1 cellular context compared by ENCODE assay signal in the genomic region with DNA sequence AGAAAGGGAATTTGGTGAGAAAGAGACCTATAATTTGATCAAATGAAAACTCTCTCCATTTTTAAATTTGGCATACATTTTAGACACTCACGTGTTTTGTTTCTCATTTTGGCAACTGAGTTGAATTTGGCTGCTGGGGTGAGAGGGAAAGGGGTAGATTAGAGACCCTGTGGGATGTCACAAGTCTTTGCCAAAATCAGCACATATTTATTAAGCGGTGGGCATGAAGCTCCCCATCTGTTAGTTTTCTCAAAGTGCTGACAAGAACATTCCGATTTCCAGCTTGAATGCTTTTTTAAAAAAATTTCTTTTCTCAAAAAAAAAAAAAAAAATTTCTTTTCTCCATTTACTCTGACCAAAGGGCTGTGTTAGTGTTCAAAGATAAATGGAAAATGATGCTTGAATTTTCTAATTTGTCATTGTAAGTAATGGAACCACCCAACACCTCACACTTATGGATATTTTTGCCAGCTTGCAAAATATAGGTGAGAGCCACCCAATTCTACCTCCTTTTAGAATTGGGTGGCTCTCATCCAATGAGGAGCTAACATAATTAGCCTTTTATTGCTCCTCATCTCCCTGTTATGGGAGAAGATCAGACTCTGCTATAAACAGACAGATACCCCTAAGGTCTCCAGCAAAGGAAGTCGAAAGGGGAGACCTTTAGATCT.
TF ChIP-seq lines count a peak whose summit lies in the region.

No MANE protein-coding gene starts in this region.

TF ChIP-seq in SK-N-SH treated with all-trans-retinoic acid at 6 μM for 48 hours, 23 proteins besides CTCF, POLR2A, EP300 and RAD21 (continued from another document):
- TF ChIP-seq SNAI2 (CRISPR knock-in tag; IDR thresholded peaks at IDR 0.05) = no peak
- TF ChIP-seq, protein P1, sequence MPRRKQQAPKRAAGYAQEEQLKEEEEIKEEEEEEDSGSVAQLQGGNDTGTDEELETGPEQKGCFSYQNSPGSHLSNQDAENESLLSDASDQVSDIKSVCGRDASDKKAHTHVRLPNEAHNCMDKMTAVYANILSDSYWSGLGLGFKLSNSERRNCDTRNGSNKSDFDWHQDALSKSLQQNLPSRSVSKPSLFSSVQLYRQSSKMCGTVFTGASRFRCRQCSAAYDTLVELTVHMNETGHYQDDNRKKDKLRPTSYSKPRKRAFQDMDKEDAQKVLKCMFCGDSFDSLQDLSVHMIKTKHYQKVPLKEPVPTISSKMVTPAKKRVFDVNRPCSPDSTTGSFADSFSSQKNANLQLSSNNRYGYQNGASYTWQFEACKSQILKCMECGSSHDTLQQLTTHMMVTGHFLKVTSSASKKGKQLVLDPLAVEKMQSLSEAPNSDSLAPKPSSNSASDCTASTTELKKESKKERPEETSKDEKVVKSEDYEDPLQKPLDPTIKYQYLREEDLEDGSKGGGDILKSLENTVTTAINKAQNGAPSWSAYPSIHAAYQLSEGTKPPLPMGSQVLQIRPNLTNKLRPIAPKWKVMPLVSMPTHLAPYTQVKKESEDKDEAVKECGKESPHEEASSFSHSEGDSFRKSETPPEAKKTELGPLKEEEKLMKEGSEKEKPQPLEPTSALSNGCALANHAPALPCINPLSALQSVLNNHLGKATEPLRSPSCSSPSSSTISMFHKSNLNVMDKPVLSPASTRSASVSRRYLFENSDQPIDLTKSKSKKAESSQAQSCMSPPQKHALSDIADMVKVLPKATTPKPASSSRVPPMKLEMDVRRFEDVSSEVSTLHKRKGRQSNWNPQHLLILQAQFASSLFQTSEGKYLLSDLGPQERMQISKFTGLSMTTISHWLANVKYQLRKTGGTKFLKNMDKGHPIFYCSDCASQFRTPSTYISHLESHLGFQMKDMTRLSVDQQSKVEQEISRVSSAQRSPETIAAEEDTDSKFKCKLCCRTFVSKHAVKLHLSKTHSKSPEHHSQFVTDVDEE (CRISPR knock-in tag; IDR thresholded peaks at IDR 0.05) = no peak
- TF ChIP-seq ZC3H10 (CRISPR knock-in tag; IDR thresholded peaks at IDR 0.05) = no peak
- TF ChIP-seq ZFP30 (CRISPR knock-in tag; IDR thresholded peaks at IDR 0.05) = no peak
- TF ChIP-seq GLIS3 (CRISPR knock-in tag; IDR thresholded peaks at IDR 0.05) = no peak
- TF ChIP-seq, protein P2, sequence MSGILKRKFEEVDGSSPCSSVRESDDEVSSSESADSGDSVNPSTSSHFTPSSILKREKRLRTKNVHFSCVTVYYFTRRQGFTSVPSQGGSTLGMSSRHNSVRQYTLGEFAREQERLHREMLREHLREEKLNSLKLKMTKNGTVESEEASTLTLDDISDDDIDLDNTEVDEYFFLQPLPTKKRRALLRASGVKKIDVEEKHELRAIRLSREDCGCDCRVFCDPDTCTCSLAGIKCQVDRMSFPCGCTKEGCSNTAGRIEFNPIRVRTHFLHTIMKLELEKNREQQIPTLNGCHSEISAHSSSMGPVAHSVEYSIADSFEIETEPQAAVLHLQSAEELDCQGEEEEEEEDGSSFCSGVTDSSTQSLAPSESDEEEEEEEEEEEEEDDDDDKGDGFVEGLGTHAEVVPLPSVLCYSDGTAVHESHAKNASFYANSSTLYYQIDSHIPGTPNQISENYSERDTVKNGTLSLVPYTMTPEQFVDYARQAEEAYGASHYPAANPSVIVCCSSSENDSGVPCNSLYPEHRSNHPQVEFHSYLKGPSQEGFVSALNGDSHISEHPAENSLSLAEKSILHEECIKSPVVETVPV (CRISPR knock-in tag; IDR thresholded peaks at IDR 0.05) = no peak
- TF ChIP-seq, protein P3, sequence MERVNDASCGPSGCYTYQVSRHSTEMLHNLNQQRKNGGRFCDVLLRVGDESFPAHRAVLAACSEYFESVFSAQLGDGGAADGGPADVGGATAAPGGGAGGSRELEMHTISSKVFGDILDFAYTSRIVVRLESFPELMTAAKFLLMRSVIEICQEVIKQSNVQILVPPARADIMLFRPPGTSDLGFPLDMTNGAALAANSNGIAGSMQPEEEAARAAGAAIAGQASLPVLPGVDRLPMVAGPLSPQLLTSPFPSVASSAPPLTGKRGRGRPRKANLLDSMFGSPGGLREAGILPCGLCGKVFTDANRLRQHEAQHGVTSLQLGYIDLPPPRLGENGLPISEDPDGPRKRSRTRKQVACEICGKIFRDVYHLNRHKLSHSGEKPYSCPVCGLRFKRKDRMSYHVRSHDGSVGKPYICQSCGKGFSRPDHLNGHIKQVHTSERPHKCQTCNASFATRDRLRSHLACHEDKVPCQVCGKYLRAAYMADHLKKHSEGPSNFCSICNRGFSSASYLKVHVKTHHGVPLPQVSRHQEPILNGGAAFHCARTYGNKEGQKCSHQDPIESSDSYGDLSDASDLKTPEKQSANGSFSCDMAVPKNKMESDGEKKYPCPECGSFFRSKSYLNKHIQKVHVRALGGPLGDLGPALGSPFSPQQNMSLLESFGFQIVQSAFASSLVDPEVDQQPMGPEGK (CRISPR knock-in tag; IDR thresholded peaks at IDR 0.05; ENCODE audit: borderline replicate concordance) = no peak
- no peak for TF ChIP-seq ZNF70 (CRISPR knock-in tag; IDR thresholded peaks at IDR 0.05)
- TF ChIP-seq ZNF565 (CRISPR knock-in tag; conservative IDR thresholded peaks at IDR 0.05; ENCODE audit: low read depth) = no peak
